ENCODE assay signal across 16 cellular contexts in genomic region chr10:114479836-114480235, GRCh38.
A peak's percentile ranks its signal among the peaks of the same experiment; 100 is the strongest.
DNase-seq lines count a peak whose midpoint lies in the region; ATAC-seq and TF ChIP-seq lines count a peak whose summit lies in the region.
"Had no signal": no experiment of that assay in that cellular context is flagged by ENCODE, and none has a peak within 500 bp of the region (broad histone marks: within the 10 kb centered on the region; RNA-seq: fewer than 3 reads in every experiment).

No MANE protein-coding gene starts in this region.

- 83% methylated on average over 1 of the region's 1 CpG for WGBS in right cardiac atrium

- H3K4me1 ChIP-seq in left ventricle myocardium inferior: peaks cover 100% of the 10 kb centered on the region
- H3K4me1 ChIP-seq in right cardiac atrium (ENCODE audit: control insufficient read depth, insufficient read depth, low read length): peaks cover 17% of the 10 kb centered on the region
- H3K4me1 ChIP-seq: BLaER1 had no signal

- TF ChIP-seq CTCF in left ventricle myocardium inferior (IDR thresholded peaks at IDR 0.05; ENCODE audit: borderline replicate concordance): no peak

- no peaks in the 10 kb centered on the region for H3K27me3 Mint-ChIP-seq in activated CD4-positive, alpha-beta T cell treated with anti-CD3 and anti-CD28 coated beads for 36 hours
- no peaks in the 10 kb centered on the region for H3K27me3 Mint-ChIP-seq in naive thymus-derived CD8-positive, alpha-beta T cell

- H3K4me3 Mint-ChIP-seq in activated CD4-positive, alpha-beta T cell treated with anti-CD3 and anti-CD28 coated beads for 36 hours: no peak overlapping the region
- peak overlapping the region in 2 of 10 donors; percentile 4 to 5 for H3K4me3 Mint-ChIP-seq in naive thymus-derived CD8-positive, alpha-beta T cell

- DNase-seq in activated CD4-positive, alpha-beta T cell treated with anti-CD3 and anti-CD28 coated beads for 36 hours: no peak
- DNase-seq in activated CD4-positive, alpha-beta T cell treated with anti-CD3 and anti-CD28 coated beads for 4 hours: no peak
- DNase-seq in left ventricle myocardium inferior: no peak
- DNase-seq in right cardiac atrium: no peak
- DNase-seq in naive thymus-derived CD8-positive, alpha-beta T cell: no peak
- DNase-seq in SW 1271 (lab: John Stamatoyannopoulos, UW): no peak
- DNase-seq in hypothalamus (lab: John Stamatoyannopoulos, UW): no peak
- DNase-seq: COR-L47, MM.1S, NCI-H1105, NCI-H187 treated with DMSO at 0.1 percent for 48 hours, NCI-H446, PC-3 had no signal

- H3K4me3 ChIP-seq in left ventricle myocardium inferior (no peak overlapping the region), right cardiac atrium (ENCODE audit: low read length) (no peak overlapping the region)
- H3K4me3 ChIP-seq: BLaER1 had no signal

- POLR2A ChIA-PET in activated CD4-positive, alpha-beta T cell treated with anti-CD3 and anti-CD28 coated beads for 36 hours (lab: Charles Lee): interaction anchor here (0.7 kb wide), 1 partner anchor 61 kb away, joined by 3 read pairs; no protein-coding TSS in a partner anchor
- POLR2A ChIA-PET in naive thymus-derived CD8-positive, alpha-beta T cell (lab: Charles Lee): no interaction called here

- CTCF ChIA-PET in activated CD4-positive, alpha-beta T cell treated with anti-CD3 and anti-CD28 coated beads for 36 hours (lab: Charles Lee): interaction anchor here (0.8 to 1.3 kb wide), 4 partner anchors 8 to 37 kb away, joined by 3 read pairs; no protein-coding TSS in a partner anchor

- peak; percentile 52 for ATAC-seq in activated CD4-positive, alpha-beta T cell treated with anti-CD3 and anti-CD28 coated beads for 36 hours
- ATAC-seq in right cardiac atrium: no peak
- ATAC-seq in naive thymus-derived CD8-positive, alpha-beta T cell: no peak
- ATAC-seq in HG03521 (IDR thresholded peaks at IDR 0.05; ENCODE audit: unreplicated experiment): no peak
- ATAC-seq: PC-3 had no signal

- no peaks in the 10 kb centered on the region for H3K9me3 Mint-ChIP-seq in activated CD4-positive, alpha-beta T cell treated with anti-CD3 and anti-CD28 coated beads for 36 hours (ENCODE audit: low read depth)
- H3K9me3 Mint-ChIP-seq in naive thymus-derived CD8-positive, alpha-beta T cell: no peaks in the 10 kb centered on the region

- intact Hi-C loops in activated CD4-positive, alpha-beta T cell treated with anti-CD3 and anti-CD28 coated beads for 36 hours (cut with DNase I, micrococcal nuclease): loop anchor here in 1 of 2 experiments (10.0 kb wide), 1 partner anchor 455 kb away; the partner anchor contains the start of gene TRUB1
- intact Hi-C loops in left ventricle myocardium inferior (cut with micrococcal nuclease) (loop anchor here (10.0 kb wide), 2 partner anchors 225 to 305 kb away; no protein-coding TSS in a partner anchor), right cardiac atrium (cut with DNase I) (loop anchor here in 3 of 4 donors (10.0 kb wide), 3 partner anchors 225 to 305 kb away; no protein-coding TSS in a partner anchor)

- H3K27me3 ChIP-seq in left ventricle myocardium inferior (ENCODE audit: low read depth): no peaks in the 10 kb centered on the region
- H3K27me3 ChIP-seq in right cardiac atrium (ENCODE audit: control insufficient read depth, insufficient read depth): no peaks in the 10 kb centered on the region
- H3K27me3 ChIP-seq: BLaER1 had no signal

- H3K27ac ChIP-seq in left ventricle myocardium inferior (replicated peaks): peak overlapping the region; percentile 92
- no peak overlapping the region for H3K27ac ChIP-seq in right cardiac atrium (ENCODE audit: low read length)
- H3K27ac ChIP-seq: 22Rv1, BLaER1 had no signal

- peaks cover 64% of the 10 kb centered on the region for H3K4me1 Mint-ChIP-seq in activated CD4-positive, alpha-beta T cell treated with anti-CD3 and anti-CD28 coated beads for 36 hours
- H3K4me1 Mint-ChIP-seq in naive thymus-derived CD8-positive, alpha-beta T cell: peaks cover 30 to 87% (median 69%) of the 10 kb centered on the region in 4 donors

- H3K27ac Mint-ChIP-seq in activated CD4-positive, alpha-beta T cell treated with anti-CD3 and anti-CD28 coated beads for 36 hours: peak overlapping the region; percentile 34
- H3K27ac Mint-ChIP-seq in naive thymus-derived CD8-positive, alpha-beta T cell: peak overlapping the region in 9 of 10 donors; percentile 24 to 80 (median 68)

- H3K9me3 ChIP-seq in left ventricle myocardium inferior (replicated peaks): no peaks in the 10 kb centered on the region
- H3K9me3 ChIP-seq in right cardiac atrium (ENCODE audit: control insufficient read depth, low read length): no peaks in the 10 kb centered on the region

- peaks cover 34% of the 10 kb centered on the region for H3K36me3 Mint-ChIP-seq in activated CD4-positive, alpha-beta T cell treated with anti-CD3 and anti-CD28 coated beads for 36 hours (ENCODE audit: low read depth)
- peaks cover 2 to 75% (median 18%) of the 10 kb centered on the region in 3 donors for H3K36me3 Mint-ChIP-seq in naive thymus-derived CD8-positive, alpha-beta T cell

- H3K36me3 ChIP-seq in left ventricle myocardium inferior: peaks cover 17% of the 10 kb centered on the region
- H3K36me3 ChIP-seq: BLaER1 had no signal
